ENCODE assay signal across 2 cellular contexts in genomic region chr18:59340817-59341216, GRCh38.
TF ChIP-seq lines count a peak whose summit lies in the region.

No MANE protein-coding gene starts in this region.

TF ChIP-seq in GM12878, 131 proteins besides CTCF, POLR2A, EP300 and RAD21:
- TF ChIP-seq NR2C1 (IDR thresholded peaks at IDR 0.05): no peak
- TF ChIP-seq YBX1 (IDR thresholded peaks at IDR 0.05): no peak
- TF ChIP-seq USF1 (IDR thresholded peaks at IDR 0.05; ENCODE audit: borderline replicate concordance, extremely low read length, insufficient read depth, low read depth, low read length): no peak
- TF ChIP-seq PAX8 (IDR thresholded peaks at IDR 0.05): no peak
- TF ChIP-seq RELA (IDR thresholded peaks at IDR 0.05; ENCODE audit: borderline replicate concordance, partially characterized antibody): no peak
- TF ChIP-seq RBBP5 (conservative IDR thresholded peaks at IDR 0.05): no peak
- TF ChIP-seq RFX5 (IDR thresholded peaks at IDR 0.05; ENCODE audit: low read depth, low read length): no peak
- no peak for TF ChIP-seq HDGF (IDR thresholded peaks at IDR 0.05)
- TF ChIP-seq IRF4 (IDR thresholded peaks at IDR 0.05; ENCODE audit: low read depth, low read length): no peak
TF ChIP-seq in GM12878: peak in this region for 0.

TF ChIP-seq in WTC11, 78 proteins besides CTCF, POLR2A, EP300 and RAD21:
- TF ChIP-seq ZNF425 (CRISPR knock-in tag; conservative IDR thresholded peaks at IDR 0.05) (no peak), ZNF317 (CRISPR knock-in tag; IDR thresholded peaks at IDR 0.05; ENCODE audit: borderline replicate concordance, low read depth) (no peak), MYBL2 (CRISPR knock-in tag; IDR thresholded peaks at IDR 0.05) (no peak), KAT7 (CRISPR knock-in tag; IDR thresholded peaks at IDR 0.05; ENCODE audit: borderline replicate concordance) (no peak), ZNF219 (CRISPR knock-in tag; IDR thresholded peaks at IDR 0.05; ENCODE audit: borderline replicate concordance) (no peak), GABPB1 (CRISPR knock-in tag; IDR thresholded peaks at IDR 0.05) (no peak), NR2C2 (CRISPR knock-in tag; IDR thresholded peaks at IDR 0.05) (no peak), TEAD4 (CRISPR knock-in tag; IDR thresholded peaks at IDR 0.05) (no peak), ZNF281 (CRISPR knock-in tag; IDR thresholded peaks at IDR 0.05) (no peak), IRF1 (CRISPR knock-in tag; IDR thresholded peaks at IDR 0.05) (no peak), ZNF232 (CRISPR knock-in tag; IDR thresholded peaks at IDR 0.05) (no peak), NR3C1 (CRISPR knock-in tag; conservative IDR thresholded peaks at IDR 0.05; ENCODE audit: low read depth) (no peak), ZNF423 (CRISPR knock-in tag; IDR thresholded peaks at IDR 0.05) (no peak), MAX (CRISPR knock-in tag; IDR thresholded peaks at IDR 0.05) (no peak), GRHL2 (CRISPR knock-in tag; IDR thresholded peaks at IDR 0.05; ENCODE audit: insufficient replicate concordance, severe bottlenecking) (no peak), RELA (CRISPR knock-in tag; IDR thresholded peaks at IDR 0.05; ENCODE audit: borderline replicate concordance) (no peak), HMGXB4 (CRISPR knock-in tag; IDR thresholded peaks at IDR 0.05) (no peak)
